In the genomic region with DNA sequence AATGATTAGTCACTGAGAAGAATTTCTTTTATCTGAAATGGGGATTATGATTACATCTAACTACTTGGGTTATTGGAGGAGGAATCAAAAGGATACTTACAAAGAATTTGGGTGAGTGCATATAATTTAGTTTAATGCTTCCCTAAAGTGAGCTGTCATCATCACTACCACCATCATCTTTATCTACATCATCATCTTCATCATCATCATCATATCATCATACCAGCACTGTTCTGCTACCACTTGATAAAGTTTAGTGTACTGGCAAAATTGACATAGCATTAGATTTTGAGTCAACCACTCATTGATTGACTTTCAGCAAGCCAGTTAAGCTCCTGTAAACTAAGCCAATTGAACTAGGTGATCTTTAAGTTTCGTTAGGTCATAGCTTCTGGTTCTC, we compare ENCODE assay signal across 34 cellular contexts.
"Had no signal": no experiment of that assay in that cellular context is flagged by ENCODE, and none has a peak within 500 bp of the region (broad histone marks: within the 10 kb centered on the region; RNA-seq: fewer than 3 reads in every experiment).

No MANE protein-coding gene starts in this region.

- H3K4me3 ChIP-seq: MG63 had no signal

- H3K9me3 ChIP-seq: MG63 had no signal

- DNase-seq: Karpas-422, Kasumi-1, MG63, MM.1S, MV-4-11, NCI-H1048, NCI-H1092, NCI-H1092 treated with DMSO at 0.1 percent for 48 hours, NCI-H1105, NCI-H1105 treated with DMSO at 0.1 percent for 48 hours, NCI-H1417, NCI-H1417 treated with DMSO at 0.1 percent for 48 hours, NCI-H1436, NCI-H1436 treated with DMSO at 0.1 percent for 48 hours, NCI-H146, NCI-H1694, NCI-H1694 treated with DMSO at 0.1 percent for 48 hours, NCI-H187, NCI-H187 treated with DMSO at 0.1 percent for 48 hours, NCI-H1930, NCI-H2029, NCI-H2029 treated with DMSO at 0.1 percent for 48 hours, NCI-H2081, NCI-H2081 treated with DMSO at 0.1 percent for 48 hours, NCI-H2107, NCI-H2171, NCI-H2171 treated with DMSO at 0.1 percent for 48 hours, NCI-H2227 treated with DMSO at 0.1 percent for 48 hours, NCI-H226, NCI-H345, NCI-H446, NCI-H446 treated with DMSO at 0.1 percent for 48 hours, NCI-H510A, NCI-H510A treated with DMSO at 0.1 percent for 48 hours had no signal

- H3K36me3 ChIP-seq: MG63 had no signal

- H3K27me3 ChIP-seq: MG63 had no signal
